19 cellular contexts compared by ENCODE assay signal in genomic region chr4:46956451-46956850, GRCh38. TPM values are rescaled to one million over a fixed set of nuclear protein-coding genes. Genes with fewer than 3 reads are reported as not detected.
DNase-seq lines count a peak whose midpoint lies in the region; ATAC-seq, FAIRE-seq and TF ChIP-seq lines count a peak whose summit lies in the region.
"Had no signal": no experiment of that assay in that cellular context is flagged by ENCODE, and none has a peak within 500 bp of the region (broad histone marks: within the 10 kb centered on the region; RNA-seq: fewer than 3 reads in every experiment).

No MANE protein-coding gene starts in this region.

- peaks cover 6% of the 10 kb centered on the region for H3K4me1 Mint-ChIP-seq in astrocyte (ENCODE audit: low read depth, unreplicated experiment)
- no peaks in the 10 kb centered on the region for H3K4me1 Mint-ChIP-seq in Calu3 (ENCODE audit: low read depth, unreplicated experiment)
- H3K4me1 Mint-ChIP-seq: CD4-positive, alpha-beta memory T cell; GM23338; H9 had no signal

- H3K27ac Mint-ChIP-seq in astrocyte (ENCODE audit: unreplicated experiment), result no peak overlapping the region
- no peak overlapping the region for H3K27ac Mint-ChIP-seq in Calu3 (ENCODE audit: unreplicated experiment)
- H3K27ac Mint-ChIP-seq: CD4-positive, alpha-beta memory T cell; GM23338; H9 had no signal

- no peak overlapping the region for H3K27ac ChIP-seq in astrocyte (ENCODE audit: low read depth, low read length)
- H3K27ac ChIP-seq in H1 (ENCODE audit: low read depth, low read length), result no peak overlapping the region
- H3K27ac ChIP-seq in WERI-Rb-1, result no peak overlapping the region
- H3K27ac ChIP-seq: C4-2B had no signal

- ATAC-seq in HG03159 (IDR thresholded peaks at IDR 0.05; ENCODE audit: unreplicated experiment) (no peak), HG03439 (IDR thresholded peaks at IDR 0.05; ENCODE audit: unreplicated experiment) (no peak)
- ATAC-seq: GM23338 had no signal

- H3K27me3 Mint-ChIP-seq in astrocyte (ENCODE audit: low read depth, unreplicated experiment) (peaks cover 3% of the 10 kb centered on the region), Calu3 (ENCODE audit: unreplicated experiment) (no peaks in the 10 kb centered on the region)

- H3K27me3 ChIP-seq in astrocyte (ENCODE audit: insufficient read depth, low read length) (no peaks in the 10 kb centered on the region), H1 (replicated peaks in 1 of 4; ENCODE audit: control insufficient read depth in 3 of 4, extremely low read depth in 1 of 4, insufficient read depth in 3 of 4, low read length in 3 of 4) (no peaks in the 10 kb centered on the region), WERI-Rb-1 (ENCODE audit: insufficient read depth, low read depth, severe bottlenecking) (no peaks in the 10 kb centered on the region)
- H3K27me3 ChIP-seq: BE2C had no signal

- H3K9ac ChIP-seq in astrocyte (ENCODE audit: low read length) (no peak overlapping the region), H1 (replicated peaks in 1 of 4; ENCODE audit: extremely low read depth in 1 of 4, low read depth in 3 of 4, low read length in 3 of 4) (no peak overlapping the region)

- CTCF ChIA-PET in H1 (lab: Charles Lee; ENCODE audit: partially characterized antibody), result interaction anchor here (1.5 kb wide), 1 partner anchor 19 kb away, joined by 3 read pairs; no protein-coding TSS in a partner anchor
- CTCF ChIA-PET in Calu3 (lab: Charles Lee), result no interaction called here

- no peak overlapping the region for H3K23ac ChIP-seq in H1 (ENCODE audit: insufficient read length)

- no peak overlapping the region for H2BK5ac ChIP-seq in H1 (ENCODE audit: low read depth, low read length)

- no peak overlapping the region for H2AK5ac ChIP-seq in H1 (ENCODE audit: low read depth, low read length)

- H3K36me3 ChIP-seq in astrocyte (ENCODE audit: insufficient read depth, low read length) (no peaks in the 10 kb centered on the region), H1 (ENCODE audit: control insufficient read depth in 2 of 4, insufficient read depth in 4 of 4, low read length in 3 of 4) (no peaks in the 10 kb centered on the region), WERI-Rb-1 (no peaks in the 10 kb centered on the region)
- H3K36me3 ChIP-seq: BE2C had no signal

- H3K4me3 ChIP-seq in astrocyte (ENCODE audit: insufficient read depth, low read depth, low read length) (no peak overlapping the region), H1 (ENCODE audit: extremely low read depth in 1 of 4, insufficient read depth in 2 of 4, low read depth in 3 of 4, low read length in 4 of 4) (no peak overlapping the region), WERI-Rb-1 (ENCODE audit: low read depth, low read length) (no peak overlapping the region)
- H3K4me3 ChIP-seq: GM23338 had no signal

- no peak overlapping the region for H2BK15ac ChIP-seq in H1 (ENCODE audit: low read length)

- TF ChIP-seq CTCF in astrocyte (IDR thresholded peaks at IDR 0.05; ENCODE audit: insufficient read depth, low read depth, low read length) (no peak), H1 (IDR thresholded peaks at IDR 0.05; ENCODE audit: control extremely low read depth in 1 of 3, insufficient read depth in 1 of 3, low read depth in 1 of 3, low read length in 3 of 3) (no peak), Calu3 (IDR thresholded peaks at IDR 0.05; ENCODE audit: unreplicated experiment) (no peak), WERI-Rb-1 (IDR thresholded peaks at IDR 0.05; ENCODE audit: low read depth, low read length) (no peak)

- H2AFZ ChIP-seq in astrocyte (ENCODE audit: low read depth, low read length), result peak overlapping the region; percentile 5
- H2AFZ ChIP-seq in H1 (ENCODE audit: low read length), result peak overlapping the region; percentile 22; the same call in 1 of the 2 replicates
- H2AFZ ChIP-seq: GM23338 had no signal

- H3K23me2 ChIP-seq in H1 (ENCODE audit: low read depth, low read length), result no peaks in the 10 kb centered on the region

- H3K4ac ChIP-seq in H1 (replicated peaks; ENCODE audit: insufficient read length, low read depth, low read length), result no peak overlapping the region

- intact Hi-C loops in Calu3 (cut with micrococcal nuclease; ENCODE audit: unreplicated experiment), result no loop called here

- H2BK20ac ChIP-seq in H1 (ENCODE audit: low read length), result no peak overlapping the region

- H4K5ac ChIP-seq in H1 (ENCODE audit: insufficient read length, low read depth, low read length), result no peak overlapping the region

- H3K79me2 ChIP-seq in astrocyte (ENCODE audit: insufficient read depth, low read length) (no peaks in the 10 kb centered on the region), H1 (ENCODE audit: control insufficient read depth in 1 of 2, insufficient read depth in 2 of 2, low read length in 2 of 2) (no peaks in the 10 kb centered on the region)

- TF ChIP-seq RAD21 in H1 (IDR thresholded peaks at IDR 0.05 in 1 of 2, conservative IDR thresholded peaks at IDR 0.05 in 1 of 2; ENCODE audit: low read depth in 2 of 2, low read length in 2 of 2), result no peak

- no peak for TF ChIP-seq EP300 in H1 (IDR thresholded peaks at IDR 0.05; ENCODE audit: borderline replicate concordance in 1 of 2, low read depth in 2 of 2, low read length in 2 of 2)

- H3K14ac ChIP-seq in H1 (ENCODE audit: insufficient read length), result no peak overlapping the region

- BruUV-seq in Calu3 (replicated peaks; lab: Mats Ljungman, UMichigan), result no TSS peak

- no peak overlapping the region for H3K18ac ChIP-seq in H1 (ENCODE audit: extremely low read depth, low read length)

- H4K20me1 ChIP-seq in astrocyte (ENCODE audit: insufficient read depth, low read length), result no peaks in the 10 kb centered on the region
- no peaks in the 10 kb centered on the region for H4K20me1 ChIP-seq in H1 (replicated peaks in 1 of 2; ENCODE audit: control insufficient read depth in 1 of 2, insufficient read depth in 2 of 2, low read length in 2 of 2)

- POLR2A ChIA-PET in H1 (lab: Charles Lee; ENCODE audit: partially characterized antibody), result no interaction called here

- FAIRE-seq in astrocyte (lab: Jason Lieb, UNC), result no peak
- no peak for FAIRE-seq in H1 (lab: Jason Lieb, UNC)
- FAIRE-seq: A204.1, D721Med, GM12892 had no signal

- H3K4me3 Mint-ChIP-seq in astrocyte (ENCODE audit: unreplicated experiment) (no peak overlapping the region), Calu3 (ENCODE audit: low read depth, unreplicated experiment) (no peak overlapping the region)
- H3K4me3 Mint-ChIP-seq: CD4-positive, alpha-beta memory T cell; GM23338; H9 had no signal

- no peaks in the 10 kb centered on the region for H3K9me3 ChIP-seq in astrocyte (ENCODE audit: insufficient read depth, low read depth, low read length)
- H3K9me3 ChIP-seq in H1 (ENCODE audit: insufficient read depth in 2 of 2, low read depth in 1 of 2, low read length in 1 of 2), result no peaks in the 10 kb centered on the region
- no peaks in the 10 kb centered on the region for H3K9me3 ChIP-seq in WERI-Rb-1 (ENCODE audit: severe bottlenecking)
- H3K9me3 ChIP-seq: BE2C had no signal

- no peak overlapping the region for H4K8ac ChIP-seq in H1 (ENCODE audit: extremely low read depth, insufficient read depth, low read length)

- H2BK12ac ChIP-seq in H1 (ENCODE audit: low read depth, low read length), result no peak overlapping the region

- no peak overlapping the region for H2BK120ac ChIP-seq in H1 (replicated peaks; ENCODE audit: low read depth, low read length)

- H3K4me2 ChIP-seq in astrocyte (ENCODE audit: low read length), result no peak overlapping the region
- H3K4me2 ChIP-seq in H1 (ENCODE audit: insufficient read depth in 1 of 2, low read depth in 2 of 2, low read length in 2 of 2), result no peak overlapping the region
- H3K4me2 ChIP-seq: GM23338 had no signal

- no peak overlapping the region for H3K56ac ChIP-seq in H1 (replicated peaks; ENCODE audit: insufficient read length, low read depth, low read length)

- 92% methylated on average over 4 of the region's 4 CpGs; no CpG with 5 or more reads in 1 of the 2 experiments for WGBS in H1 (ENCODE audit: extremely low coverage in 1 of 2, insufficient coverage in 1 of 2, insufficient read length in 1 of 2, insufficient replicate concordance in 2 of 2, low coverage in 1 of 2, low lambda C conversion rate in 2 of 2, missing lambda C conversion rate in 1 of 2), 2 experiments

- no peak for TF ChIP-seq POLR2A in H1 (IDR thresholded peaks at IDR 0.05; ENCODE audit: control extremely low read depth in 1 of 2, low read depth in 2 of 2, low read length in 2 of 2)

- H3K9me3 Mint-ChIP-seq in astrocyte (ENCODE audit: unreplicated experiment) (no peaks in the 10 kb centered on the region), Calu3 (ENCODE audit: low read depth, unreplicated experiment) (no peaks in the 10 kb centered on the region)
- H3K9me3 Mint-ChIP-seq: CD4-positive, alpha-beta memory T cell; GM23338; H9 had no signal

- DNase-seq in M059J (ENCODE audit: low read depth) (peak; percentile 30), astrocyte (ENCODE audit: low read depth) (no peak), H1 (ENCODE audit: low read depth in 1 of 2, low spot score in 2 of 2) (no peak), Calu3 (no peak), WERI-Rb-1 (no peak)
- DNase-seq: BE2C; CD4-positive, alpha-beta memory T cell; DMS153; DMS79 treated with DMSO at 0.1 percent for 48 hours; EL; GDM1; H9 had no signal

- no peaks in the 10 kb centered on the region for H3K4me1 ChIP-seq in astrocyte (ENCODE audit: insufficient read depth, low read length)
- H3K4me1 ChIP-seq in H1 (replicated peaks in 1 of 4; ENCODE audit: control insufficient read depth in 3 of 4, insufficient read depth in 4 of 4, low read length in 3 of 4), result no peaks in the 10 kb centered on the region
- H3K4me1 ChIP-seq: BE2C had no signal

- no peak overlapping the region for H4K91ac ChIP-seq in H1 (replicated peaks; ENCODE audit: insufficient read length, low read length)

- H3K36me3 Mint-ChIP-seq in astrocyte (ENCODE audit: low read depth, unreplicated experiment) (no peaks in the 10 kb centered on the region), Calu3 (ENCODE audit: insufficient read depth, unreplicated experiment) (no peaks in the 10 kb centered on the region)
- H3K36me3 Mint-ChIP-seq: CD4-positive, alpha-beta memory T cell had no signal

- H3K79me1 ChIP-seq in H1 (ENCODE audit: low read depth, low read length), result no peaks in the 10 kb centered on the region

RNA-seq across cellular contexts. Expression of gene GABRA4, which starts 36.9 kb away (rescaled TPM):
- 0.05 and 0.07 TPM in 2 replicates for total RNA-seq in M059J (2014; rRNA removed; shearing (Covaris generic))
- not detected in 2 replicates for total RNA-seq in astrocyte
- total RNA-seq in H1 (2021; fragmentation: NEBNext Ultra II Directional; extraction: Animal tissue kit (Norgen Biotek cat#: 25700)), result 0.33 and 0.37 TPM in 2 replicates
- 0.09 and 0.33 TPM in 2 replicates for polyA plus RNA-seq in H1 (2011; rRNA removed)
- 0.13 TPM for polyA plus RNA-seq in H1 (2011; cell fraction: cytosol; rRNA removed)
- 0.17 TPM for polyA plus RNA-seq in H1 (2011; cell fraction: nucleus; rRNA removed)
- polyA plus RNA-seq in H1 (2012, experiment 1 of 2), result 0.04 to 0.23 TPM (median 0.17 TPM) in 3 of 4 replicates, not detected in the other
- polyA plus RNA-seq in H1 (2012, experiment 2 of 2), result 0.38 TPM
- polyA plus RNA-seq in H1 (2013, experiment 1 of 2), result 0.34 TPM
- polyA plus RNA-seq in H1 (2013, experiment 2 of 2), result 0.46 TPM
- 0.09 and 0.27 TPM in 2 replicates for polyA minus RNA-seq in H1 (2011; rRNA and poly(A)+ RNA removed)
- polyA minus RNA-seq in H1 (2011; cell fraction: cytosol; rRNA and poly(A)+ RNA removed), result not detected
- polyA minus RNA-seq in H1 (2011; cell fraction: nucleus; rRNA and poly(A)+ RNA removed), result 0.60 TPM
- not detected in 2 replicates for total RNA-seq in Calu3 (2022)
- total RNA-seq: CD4-positive, alpha-beta memory T cell; H9 had no signal
- polyA plus RNA-seq: CD4-positive, alpha-beta memory T cell had no signal

RNA-seq across cellular contexts. Expression of gene COX7B2, which starts 47.4 kb away (rescaled TPM):
- 7.4 TPM in 1 of 2 replicates, not detected in the other for total RNA-seq in M059J (2014; rRNA removed; shearing (Covaris generic))
- total RNA-seq in astrocyte, result not detected in 2 replicates
- not detected in 2 replicates for total RNA-seq in H1 (2021; fragmentation: NEBNext Ultra II Directional; extraction: Animal tissue kit (Norgen Biotek cat#: 25700))
- polyA plus RNA-seq in H1 (2011; rRNA removed), result not detected in 2 replicates
- polyA plus RNA-seq in H1 (2011; cell fraction: cytosol; rRNA removed), result not detected
- not detected for polyA plus RNA-seq in H1 (2011; cell fraction: nucleus; rRNA removed)
- polyA plus RNA-seq in H1 (2012, experiment 1 of 2), result not detected in 4 replicates
- polyA plus RNA-seq in H1 (2012, experiment 2 of 2), result not detected
- polyA plus RNA-seq in H1 (2013, experiment 1 of 2), result not detected
- polyA plus RNA-seq in H1 (2013, experiment 2 of 2), result not detected
- not detected in 2 replicates for polyA minus RNA-seq in H1 (2011; rRNA and poly(A)+ RNA removed)
- not detected for polyA minus RNA-seq in H1 (2011; cell fraction: cytosol; rRNA and poly(A)+ RNA removed)
- not detected for polyA minus RNA-seq in H1 (2011; cell fraction: nucleus; rRNA and poly(A)+ RNA removed)
- not detected in 2 replicates for total RNA-seq in Calu3 (2022)
- total RNA-seq: CD4-positive, alpha-beta memory T cell; GM23338; H9 had no signal
- polyA plus RNA-seq: CD4-positive, alpha-beta memory T cell; GM23338 had no signal
